Comparison of ENCODE assay signal across 8 cellular contexts in genomic region chr22:43014062-43014875, GRCh38. TPM values are rescaled to one million over a fixed set of nuclear protein-coding genes. Genes with fewer than 3 reads are reported as not detected.
DNase-seq lines count a peak whose midpoint lies in the region; ATAC-seq, FAIRE-seq and TF ChIP-seq lines count a peak whose summit lies in the region.

No MANE protein-coding gene starts in this region.

- H3K9me1 ChIP-seq in endothelial cell of umbilical vein (replicated peaks; ENCODE audit: control insufficient read depth, extremely low read depth, insufficient read depth, low read length), result no peaks in the 10 kb centered on the region

- peak overlapping the region; percentile 40 for H3K27ac ChIP-seq in endothelial cell of umbilical vein (ENCODE audit: insufficient read depth, low read depth, low read length)
- H3K27ac ChIP-seq in naive thymus-derived CD4-positive, alpha-beta T cell (ENCODE audit: low read depth, low read length), result peak overlapping the region; percentile 83
- no peak overlapping the region for H3K27ac ChIP-seq in urinary bladder (ENCODE audit: low read depth)

- H3K4me3 ChIP-seq in Jurkat, Clone E6-1 (ENCODE audit: low read length), result peak overlapping the region; percentile 85
- H3K4me3 ChIP-seq in endothelial cell of umbilical vein (replicated peaks in 1 of 3; ENCODE audit: insufficient read depth in 1 of 3, low read depth in 1 of 3, low read length in 3 of 3), result peak overlapping the region; percentile 72 to 96 (median 81)
- H3K4me3 ChIP-seq in naive thymus-derived CD4-positive, alpha-beta T cell (ENCODE audit: low read length), result peak overlapping the region; percentile 91
- peak overlapping the region; percentile 89 for H3K4me3 ChIP-seq in urinary bladder (ENCODE audit: low read depth, low read length)

- H3K36me3 ChIP-seq in endothelial cell of umbilical vein (ENCODE audit: control insufficient read depth in 2 of 2, extremely low read depth in 1 of 2, insufficient read depth in 2 of 2, low read length in 2 of 2), result no peaks in the 10 kb centered on the region
- H3K36me3 ChIP-seq in naive thymus-derived CD4-positive, alpha-beta T cell (ENCODE audit: control insufficient read depth in 2 of 3, insufficient read depth in 3 of 3, low read length in 3 of 3), result peaks cover 0 to 4% (median 0%) of the 10 kb centered on the region in 3 experiments
- no peaks in the 10 kb centered on the region for H3K36me3 ChIP-seq in urinary bladder (ENCODE audit: insufficient read depth)

- DNase-seq in NCI-H748 (lab: John Stamatoyannopoulos, UW; ENCODE audit: unreplicated experiment) (peak; percentile 65), NCI-H748 treated with DMSO at 0.1 percent for 48 hours (lab: John Stamatoyannopoulos, UW) (no peak), endothelial cell of umbilical vein (ENCODE audit: low read depth, low spot score) (peak; percentile 29), NCI-H2196 (lab: John Stamatoyannopoulos, UW; ENCODE audit: unreplicated experiment) (no peak)
- no peak for DNase-seq in Jurkat, Clone E6-1 (ENCODE audit: low read depth, low spot score)
- peak; percentile 42 for DNase-seq in activated CD4-positive, alpha-beta memory T cell treated with anti-CD3 and anti-CD28 coated beads for 36 hours
- peak in 8 of 9 donors; percentile 22 to 46 (median 37) for DNase-seq in naive thymus-derived CD4-positive, alpha-beta T cell

- peak; percentile 20 for ATAC-seq in naive thymus-derived CD4-positive, alpha-beta T cell

- 1% methylated on average over 45 of the region's 47 CpGs for WGBS in urinary bladder

- BruUV-seq in endothelial cell of umbilical vein (replicated peaks; lab: Mats Ljungman, UMichigan), result no TSS peak

- peak overlapping the region; percentile 79 for H2AFZ ChIP-seq in endothelial cell of umbilical vein (ENCODE audit: low read depth, low read length)

- H3K9ac ChIP-seq in endothelial cell of umbilical vein (replicated peaks; ENCODE audit: extremely low read depth, insufficient read depth, low read length), result peak overlapping the region; percentile 66

- POLR2A ChIA-PET in activated CD4-positive, alpha-beta memory T cell treated with anti-CD3 and anti-CD28 coated beads for 36 hours (lab: Charles Lee), result interaction anchor here (0.6 to 2.2 kb wide), 6 partner anchors 13 to 158 kb away, joined by 3 to 12 read pairs (median 6); partner anchors contain the start of gene ARFGAP3
- POLR2A ChIA-PET in endothelial cell of umbilical vein (lab: Charles Lee), result interaction anchor here (0.6 to 2.6 kb wide), 11 partner anchors 10 to 110 kb away, joined by 3 to 14 read pairs (median 5); no protein-coding TSS in a partner anchor
- POLR2A ChIA-PET in naive thymus-derived CD4-positive, alpha-beta T cell (lab: Charles Lee), result interaction anchor here (0.7 to 3.3 kb wide), 6 partner anchors 11 to 174 kb away, joined by 3 to 20 read pairs (median 12); partner anchors contain the start of gene ARFGAP3

- TF ChIP-seq CTCF in endothelial cell of umbilical vein (IDR thresholded peaks at IDR 0.05; ENCODE audit: extremely low read depth in 1 of 2, insufficient read depth in 1 of 2, low read depth in 1 of 2, low read length in 2 of 2), result no peak

- H3K27ac Mint-ChIP-seq in activated CD4-positive, alpha-beta memory T cell treated with anti-CD3 and anti-CD28 coated beads for 36 hours, result peak overlapping the region; percentile 75
- H3K27ac Mint-ChIP-seq in naive thymus-derived CD4-positive, alpha-beta T cell, result peak overlapping the region; percentile 61 to 96 (median 87)

- H3K4me1 ChIP-seq in endothelial cell of umbilical vein (ENCODE audit: control insufficient read depth, extremely low read depth, insufficient read depth, low read length) (peaks cover 17% of the 10 kb centered on the region), urinary bladder (ENCODE audit: insufficient read depth) (no peaks in the 10 kb centered on the region)
- H3K4me1 ChIP-seq in naive thymus-derived CD4-positive, alpha-beta T cell (ENCODE audit: control insufficient read depth in 2 of 2, insufficient read depth in 2 of 2, low read length in 2 of 2), result peaks cover 9 to 17% of the 10 kb centered on the region in 2 donors

- no peaks in the 10 kb centered on the region for H4K20me1 ChIP-seq in endothelial cell of umbilical vein (replicated peaks; ENCODE audit: control insufficient read depth, extremely low read depth, insufficient read depth, low read length)

- H3K4me3 Mint-ChIP-seq in activated CD4-positive, alpha-beta memory T cell treated with anti-CD3 and anti-CD28 coated beads for 36 hours, result peak overlapping the region; percentile 93
- peak overlapping the region; percentile 93 to 99 (median 98) for H3K4me3 Mint-ChIP-seq in naive thymus-derived CD4-positive, alpha-beta T cell

- H3K9me3 ChIP-seq in endothelial cell of umbilical vein (replicated peaks; ENCODE audit: control insufficient read depth, insufficient read depth, low read length), result no peaks in the 10 kb centered on the region
- H3K9me3 ChIP-seq in naive thymus-derived CD4-positive, alpha-beta T cell (ENCODE audit: control insufficient read depth in 2 of 3, low read length in 3 of 3), result no peaks in the 10 kb centered on the region

- peaks cover 26% of the 10 kb centered on the region for H3K4me1 Mint-ChIP-seq in activated CD4-positive, alpha-beta memory T cell treated with anti-CD3 and anti-CD28 coated beads for 36 hours (ENCODE audit: low read depth)
- H3K4me1 Mint-ChIP-seq in naive thymus-derived CD4-positive, alpha-beta T cell, result peaks cover 18 to 58% (median 47%) of the 10 kb centered on the region in 7 donors

- H3K36me3 Mint-ChIP-seq in activated CD4-positive, alpha-beta memory T cell treated with anti-CD3 and anti-CD28 coated beads for 36 hours, result no peaks in the 10 kb centered on the region
- no peaks in the 10 kb centered on the region for H3K36me3 Mint-ChIP-seq in naive thymus-derived CD4-positive, alpha-beta T cell

- no peaks in the 10 kb centered on the region for H3K27me3 Mint-ChIP-seq in activated CD4-positive, alpha-beta memory T cell treated with anti-CD3 and anti-CD28 coated beads for 36 hours
- peaks cover 0 to 5% (median 0%) of the 10 kb centered on the region in 5 donors for H3K27me3 Mint-ChIP-seq in naive thymus-derived CD4-positive, alpha-beta T cell

- TF ChIP-seq POLR2A in endothelial cell of umbilical vein (IDR thresholded peaks at IDR 0.05; ENCODE audit: low read depth, low read length), result no peak

- H3K27me3 ChIP-seq in endothelial cell of umbilical vein (ENCODE audit: control insufficient read depth in 2 of 2, insufficient read depth in 2 of 2, low read length in 2 of 2), result peaks cover 0 to 1% of the 10 kb centered on the region in 2 experiments
- no peaks in the 10 kb centered on the region for H3K27me3 ChIP-seq in naive thymus-derived CD4-positive, alpha-beta T cell (ENCODE audit: control insufficient read depth in 2 of 2, insufficient read depth in 2 of 2, low read length in 2 of 2)

- no peaks in the 10 kb centered on the region for H3K9me3 Mint-ChIP-seq in activated CD4-positive, alpha-beta memory T cell treated with anti-CD3 and anti-CD28 coated beads for 36 hours
- H3K9me3 Mint-ChIP-seq in naive thymus-derived CD4-positive, alpha-beta T cell, result peaks cover 0 to 6% (median 0%) of the 10 kb centered on the region in 11 donors

- CTCF ChIA-PET in activated CD4-positive, alpha-beta memory T cell treated with anti-CD3 and anti-CD28 coated beads for 36 hours (lab: Charles Lee), result interaction anchor here (0.9 to 2.5 kb wide), 7 partner anchors 10 to 156 kb away, joined by 3 to 9 read pairs (median 6); no protein-coding TSS in a partner anchor
- CTCF ChIA-PET in endothelial cell of umbilical vein (lab: Charles Lee), result interaction anchor here (0.8 to 4.0 kb wide), 11 partner anchors 9 to 147 kb away, joined by 3 to 24 read pairs (median 5); no protein-coding TSS in a partner anchor
- CTCF ChIA-PET in naive thymus-derived CD4-positive, alpha-beta T cell (lab: Charles Lee), result interaction anchor here (1.9 kb wide), 1 partner anchor 19 kb away, joined by 5 read pairs; no protein-coding TSS in a partner anchor

- dilution Hi-C loops in endothelial cell of umbilical vein (cut with MboI; ENCODE audit: extremely low pct_ligation_motif_present, low sequenced_read_pairs), result no loop called here

- FAIRE-seq in endothelial cell of umbilical vein (lab: Jason Lieb, UNC), result peak; percentile 61

- peaks cover 45% of the 10 kb centered on the region for H3K79me2 ChIP-seq in endothelial cell of umbilical vein (ENCODE audit: control insufficient read depth, insufficient read depth, low read length)

- peak overlapping the region; percentile 90 for H3K4me2 ChIP-seq in endothelial cell of umbilical vein (ENCODE audit: insufficient read depth, low read length)

- intact Hi-C loops in activated CD4-positive, alpha-beta memory T cell treated with anti-CD3 and anti-CD28 coated beads for 36 hours (cut with micrococcal nuclease), result loop anchor here (2.0 kb wide), 1 partner anchor 49 kb away; no protein-coding TSS in a partner anchor
- intact Hi-C loops in endothelial cell of umbilical vein (cut with micrococcal nuclease), result loop anchor here (2.0 to 5.0 kb wide), 4 partner anchors 35 to 82 kb away; partner anchors contain the start of gene TTLL1
- intact Hi-C loops in naive thymus-derived CD4-positive, alpha-beta T cell (cut with micrococcal nuclease), result loop anchor here (2.0 to 10.0 kb wide), 3 partner anchors 13 to 1629 kb away; partner anchors contain the start of gene TEF (in 1 of the 2)

TF ChIP-seq in endothelial cell of umbilical vein, 7 proteins besides CTCF, POLR2A, EP300 and RAD21 (continues in another document):
- TF ChIP-seq FOS (IDR thresholded peaks at IDR 0.05; ENCODE audit: borderline replicate concordance, insufficient read depth, low read length) (no peak), JUN (IDR thresholded peaks at IDR 0.05; ENCODE audit: borderline replicate concordance, insufficient read depth, insufficient read length, low read depth) (no peak), POLR2AphosphoS5 (IDR thresholded peaks at IDR 0.05; ENCODE audit: insufficient read depth, low read depth, low read length) (no peak), MYC (IDR thresholded peaks at IDR 0.05; ENCODE audit: low read depth, low read length) (no peak)

RNA-seq across cellular contexts. Expression of gene PACSIN2, which starts 0.7 kb away (rescaled TPM):
- polyA plus RNA-seq in Jurkat, Clone E6-1 (2012; ENCODE audit: insufficient read depth, insufficient read length), result 50.2 TPM
- total RNA-seq in activated CD4-positive, alpha-beta memory T cell treated with anti-CD3 and anti-CD28 coated beads for 36 hours, result 10 to 100 TPM; 35.0 to 35.9 TPM
- total RNA-seq in endothelial cell of umbilical vein (63.9 and 64.5 TPM in 2 replicates), urinary bladder (31.6 TPM)
- polyA plus RNA-seq in endothelial cell of umbilical vein (37.7 and 46.2 TPM in 2 replicates), urinary bladder (61.8 TPM)
- polyA plus RNA-seq in endothelial cell of umbilical vein (2011; cell fraction: cytosol; rRNA removed), result 51.2 and 52.3 TPM in 2 replicates
- polyA plus RNA-seq in endothelial cell of umbilical vein (2011; cell fraction: nucleus; rRNA removed), result 43.0 and 55.9 TPM in 2 replicates
- 35.2 and 38.2 TPM in 2 replicates for polyA plus RNA-seq in endothelial cell of umbilical vein (2012)
- polyA minus RNA-seq in endothelial cell of umbilical vein, result 32.5 and 34.4 TPM in 2 replicates
- 12.3 TPM for polyA minus RNA-seq in endothelial cell of umbilical vein (2011; cell fraction: cytosol; rRNA and poly(A)+ RNA removed)
- 20.3 and 24.5 TPM in 2 replicates for polyA minus RNA-seq in endothelial cell of umbilical vein (2011; cell fraction: nucleus; rRNA and poly(A)+ RNA removed)
- 10 to 100 TPM; 27.6 to 62.5 (median 38.1) TPM for total RNA-seq in naive thymus-derived CD4-positive, alpha-beta T cell
- polyA plus RNA-seq in naive thymus-derived CD4-positive, alpha-beta T cell, result 10 to 100 TPM; 26.6 to 36.3 TPM

Comparison
In these comparisons a context has a peak if more than half of its experiments do, and no peak if none do; other contexts are left out.
1. DNase-seq: peak in NCI-H748 (single experiment), activated CD4-positive, alpha-beta memory T cell treated with anti-CD3 and anti-CD28 coated beads for 36 hours (single experiment), endothelial cell of umbilical vein (single experiment) and naive thymus-derived CD4-positive, alpha-beta T cell (8 of 9); none in NCI-H748 treated with DMSO at 0.1 percent for 48 hours (single experiment), Jurkat, Clone E6-1 (single experiment) and NCI-H2196 (single experiment).
2. Peak in every context shown above with its lines, with median percentiles within 50 percentile points of each other: H3K4me3 ChIP-seq.